Comparison of ENCODE assay signal across 17 cellular contexts in genomic region chr1:179754031-179754624, GRCh38. TPM values are rescaled to one million over a fixed set of nuclear protein-coding genes. Genes with fewer than 3 reads are reported as not detected.
A peak's percentile ranks its signal among the peaks of the same experiment; 100 is the strongest.
DNase-seq lines count a peak whose midpoint lies in the region; ATAC-seq, FAIRE-seq and TF ChIP-seq lines count a peak whose summit lies in the region.
"Had no signal": no experiment of that assay in that cellular context is flagged by ENCODE, and none has a peak within 500 bp of the region (broad histone marks: within the 10 kb centered on the region; RNA-seq: fewer than 3 reads in every experiment).

No MANE protein-coding gene starts in this region.

- DNase-seq in D721Med (ENCODE audit: insufficient read length, low spot score) (peak; percentile 63), PC-3 (peak; percentile 79), fibroblast of gingiva (ENCODE audit: low read depth) (peak; percentile 65), Kasumi-1 (lab: John Stamatoyannopoulos, UW) (no peak), SHP77 treated with DMSO at 0.1 percent for 48 hours (lab: John Stamatoyannopoulos, UW) (no peak)
- DNase-seq: foreskin melanocyte; left colon; NCI-H187 treated with DMSO at 0.1 percent for 48 hours; ovary; stimulated activated CD4-positive, alpha-beta T cell treated with anti-CD3 and anti-CD28 coated beads, Interleukin-2, amount 100 ng/mL, for 24 hours had no signal

- no TSS peak for BruUV-seq in PC-3 (replicated peaks; lab: Mats Ljungman, UMichigan)

- H3K79me2 ChIP-seq in PC-3 (ENCODE audit: low read length) (no peaks in the 10 kb centered on the region), parathyroid adenoma (no peaks in the 10 kb centered on the region)

- FAIRE-seq in D721Med (lab: Jason Lieb, UNC): peak; percentile 97

- ATAC-seq in PC-3: peak; percentile 51
- ATAC-seq in GM18867 (IDR thresholded peaks at IDR 0.05; ENCODE audit: unreplicated experiment): no peak
- ATAC-seq in HG02884 (IDR thresholded peaks at IDR 0.05; ENCODE audit: unreplicated experiment): no peak
- ATAC-seq: left colon; stimulated activated effector memory CD8-positive, alpha-beta T cell treated with anti-CD3 and anti-CD28 coated beads, Interleukin-12 subunit alpha, Interleukin-12 subunit beta, amount 100 ng/mL, for 72 hours had no signal

- H3K36me3 ChIP-seq in PC-3 (ENCODE audit: low read depth, low read length) (no peaks in the 10 kb centered on the region), parathyroid adenoma (ENCODE audit: control insufficient read depth, insufficient read depth, low read length) (no peaks in the 10 kb centered on the region)
- H3K36me3 ChIP-seq: HAP-1, ovary had no signal

- no peak overlapping the region for H2AFZ ChIP-seq in PC-3 (ENCODE audit: low read length)
- H2AFZ ChIP-seq in parathyroid adenoma: no peak overlapping the region

- TF ChIP-seq CTCF in D721Med (IDR thresholded peaks at IDR 0.05; ENCODE audit: insufficient read depth, missing control alignments) (no peak), PC-3 (conservative IDR thresholded peaks at IDR 0.05; ENCODE audit: low read depth, low read length) (no peak), parathyroid adenoma (IDR thresholded peaks at IDR 0.05) (no peak)

- CTCF ChIA-PET in PC-3 (lab: Charles Lee): no interaction called here

- POLR2A ChIA-PET in PC-3 (lab: Charles Lee; ENCODE audit: unreplicated experiment): no interaction called here

- H3K4me1 ChIP-seq in PC-3 (ENCODE audit: insufficient read depth, low read length) (peaks cover 13% of the 10 kb centered on the region), parathyroid adenoma (peaks cover 17% of the 10 kb centered on the region)
- H3K4me1 ChIP-seq: HAP-1 had no signal

- H3K9ac ChIP-seq in PC-3 (ENCODE audit: low read length) (no peak overlapping the region), parathyroid adenoma (no peak overlapping the region)

- H3F3A ChIP-seq in PC-3 (ENCODE audit: low read length, unreplicated experiment): no peaks in the 10 kb centered on the region

- no peaks in the 10 kb centered on the region for H4K20me1 ChIP-seq in PC-3 (ENCODE audit: low read length)

- H3K27ac ChIP-seq in PC-3 (ENCODE audit: low read length) (no peak overlapping the region), parathyroid adenoma (peak overlapping the region; percentile 57)
- H3K27ac ChIP-seq: ovary had no signal

- H3K4me3 ChIP-seq in PC-3 (ENCODE audit: low read length) (no peak overlapping the region), parathyroid adenoma (ENCODE audit: low read depth, low read length) (no peak overlapping the region)
- H3K4me3 ChIP-seq: HAP-1, ovary had no signal

- H3K9me2 ChIP-seq in PC-3 (replicated peaks; ENCODE audit: low read length): no peaks in the 10 kb centered on the region

- H3K27me3 ChIP-seq in PC-3 (ENCODE audit: low read length): no peaks in the 10 kb centered on the region
- H3K27me3 ChIP-seq in parathyroid adenoma (ENCODE audit: control insufficient read depth, insufficient read depth, low read length): no peaks in the 10 kb centered on the region
- H3K27me3 ChIP-seq: ovary had no signal

- peak overlapping the region; percentile 19 for H3K4me2 ChIP-seq in PC-3 (ENCODE audit: low read length)
- H3K4me2 ChIP-seq in parathyroid adenoma (ENCODE audit: low read length): no peak overlapping the region

- H3K9me3 ChIP-seq in PC-3 (ENCODE audit: low read length) (no peaks in the 10 kb centered on the region; the same call in 1 of the 2 replicates), parathyroid adenoma (ENCODE audit: control insufficient read depth, low read length) (no peaks in the 10 kb centered on the region)
- H3K9me3 ChIP-seq: HAP-1, ovary had no signal

- intact Hi-C loops in PC-3 (cut with micrococcal nuclease): no loop called here

RNA-seq across cellular contexts. Expression of gene FAM163A, which starts 11.0 kb away (rescaled TPM):
- not detected in 2 replicates for total RNA-seq in PC-3 (2014; rRNA removed)
- total RNA-seq: chondrocyte; T-helper 1 cell treated with Interleukin-12 subunit alpha and Interleukin-12 subunit beta and Interleukin-4 antibody, amounts not matched to agents 30 ng/mL and 1 ng/mL, for 36 hours had no signal

Comparison
In these comparisons a context has a peak if more than half of its experiments do, and no peak if none do; other contexts are left out.
1. DNase-seq: peak in D721Med (single experiment), PC-3 (single experiment) and fibroblast of gingiva (single experiment); none in Kasumi-1 (0 of 2) and SHP77 treated with DMSO at 0.1 percent for 48 hours (single experiment).